ENCODE assay signal across 10 cellular contexts in genomic region chr13:46010148-46010547, GRCh38. TPM values are rescaled to one million over a fixed set of nuclear protein-coding genes. Genes with fewer than 3 reads are reported as not detected.
DNase-seq lines count a peak whose midpoint lies in the region; ATAC-seq, FAIRE-seq and TF ChIP-seq lines count a peak whose summit lies in the region.
"Had no signal": no experiment of that assay in that cellular context is flagged by ENCODE, and none has a peak within 500 bp of the region (broad histone marks: within the 10 kb centered on the region; RNA-seq: fewer than 3 reads in every experiment).

No MANE protein-coding gene starts in this region.

- H4K20me1 ChIP-seq in KMS-11 (ENCODE audit: insufficient read depth), result no peaks in the 10 kb centered on the region

- H3K27ac Mint-ChIP-seq in activated naive CD4-positive, alpha-beta T cell treated with anti-CD3 and anti-CD28 coated beads, Interleukin-2, amount 50 U/mL, for 72 hours, result no peak overlapping the region

- no peak overlapping the region for H4K8ac ChIP-seq in mesenchymal stem cell (ENCODE audit: low read length)

- no peaks in the 10 kb centered on the region for H3K4me1 ChIP-seq in KMS-11 (ENCODE audit: low read depth, poor library complexity, severe bottlenecking)
- no peaks in the 10 kb centered on the region for H3K4me1 ChIP-seq in mesenchymal stem cell (ENCODE audit: control insufficient read depth, insufficient read depth, low read depth, low read length)
- H3K4me1 ChIP-seq in small intestine (ENCODE audit: control insufficient read depth in 2 of 2, insufficient read depth in 1 of 2, low read depth in 1 of 2, low read length in 1 of 2), result no peaks in the 10 kb centered on the region

- H2BK120ac ChIP-seq in mesenchymal stem cell (ENCODE audit: low read depth, low read length), result no peak overlapping the region

- no peak overlapping the region for H3K4me3 ChIP-seq in KMS-11 (IDR thresholded peaks at IDR 0.05; ENCODE audit: insufficient read depth, low read depth, low read length)
- no peak overlapping the region for H3K4me3 ChIP-seq in brain microvascular endothelial cell (ENCODE audit: low read depth, low read length)
- H3K4me3 ChIP-seq in mesenchymal stem cell (ENCODE audit: insufficient read depth in 1 of 2, low read depth in 1 of 2, low read length in 2 of 2), result no peak overlapping the region
- H3K4me3 ChIP-seq in small intestine (ENCODE audit: low read depth in 1 of 2, low read length in 2 of 2), result no peak overlapping the region

- H3K27me3 ChIP-seq in KMS-11 (ENCODE audit: insufficient read depth, low read depth) (no peaks in the 10 kb centered on the region), brain microvascular endothelial cell (replicated peaks) (no peaks in the 10 kb centered on the region), mesenchymal stem cell (ENCODE audit: control insufficient read depth in 1 of 2, insufficient read depth in 1 of 2, low read length in 2 of 2) (no peaks in the 10 kb centered on the region), small intestine (ENCODE audit: control insufficient read depth in 2 of 2, insufficient read depth in 2 of 2, low read length in 2 of 2) (no peaks in the 10 kb centered on the region)

- no peaks in the 10 kb centered on the region for H3K79me2 ChIP-seq in KMS-11 (ENCODE audit: insufficient read depth, low read depth)

- no peak for ATAC-seq in activated naive CD4-positive, alpha-beta T cell treated with anti-CD3 and anti-CD28 coated beads, Interleukin-2, amount 50 U/mL, for 72 hours

- no peak overlapping the region for H2AK5ac ChIP-seq in mesenchymal stem cell (ENCODE audit: low read length, severe bottlenecking)

- no peak overlapping the region for H3K9ac ChIP-seq in KMS-11
- H3K9ac ChIP-seq in mesenchymal stem cell (ENCODE audit: low read length), result no peak overlapping the region

- H3K9me3 ChIP-seq in mesenchymal stem cell (ENCODE audit: control insufficient read depth, low read length) (no peaks in the 10 kb centered on the region), small intestine (ENCODE audit: control insufficient read depth, low read depth) (no peaks in the 10 kb centered on the region)

- H3K14ac ChIP-seq in mesenchymal stem cell (ENCODE audit: low read length in 2 of 2), result no peak overlapping the region

- H4K91ac ChIP-seq in mesenchymal stem cell (ENCODE audit: low read length), result no peak overlapping the region

- H3K9me3 Mint-ChIP-seq in activated naive CD4-positive, alpha-beta T cell treated with anti-CD3 and anti-CD28 coated beads, Interleukin-2, amount 50 U/mL, for 72 hours, result no peaks in the 10 kb centered on the region

- no peak overlapping the region for H3K4ac ChIP-seq in mesenchymal stem cell (ENCODE audit: low read depth in 1 of 2, low read length in 2 of 2)

- no peak overlapping the region for H3K23ac ChIP-seq in mesenchymal stem cell (ENCODE audit: low read length in 2 of 2)

- H2BK12ac ChIP-seq in mesenchymal stem cell (ENCODE audit: low read length in 2 of 2), result no peak overlapping the region

- H3K36me3 ChIP-seq in KMS-11 (ENCODE audit: insufficient read depth) (no peaks in the 10 kb centered on the region), brain microvascular endothelial cell (replicated peaks) (peaks cover 3% of the 10 kb centered on the region), mesenchymal stem cell (ENCODE audit: control insufficient read depth in 1 of 2, insufficient read depth in 2 of 2, low read depth in 1 of 2, low read length in 2 of 2) (peaks cover 12 to 60% of the 10 kb centered on the region in 2 experiments), small intestine (ENCODE audit: control insufficient read depth in 2 of 2, insufficient read depth in 2 of 2, low read length in 2 of 2) (peaks cover 4 to 5% of the 10 kb centered on the region in 2 donors)

- H2BK15ac ChIP-seq in mesenchymal stem cell (ENCODE audit: low read depth, poor library complexity, severe bottlenecking), result no peak overlapping the region

- H3K4me2 ChIP-seq in KMS-11, result no peak overlapping the region
- no peak overlapping the region for H3K4me2 ChIP-seq in mesenchymal stem cell (ENCODE audit: low read length, poor library complexity, severe bottlenecking)

- FAIRE-seq in small intestine (lab: Jason Lieb, UNC), result no peak

- no peak overlapping the region for H3K27ac ChIP-seq in C4-2B
- no peak overlapping the region for H3K27ac ChIP-seq in KMS-11
- no peak overlapping the region for H3K27ac ChIP-seq in brain microvascular endothelial cell
- no peak overlapping the region for H3K27ac ChIP-seq in mesenchymal stem cell (ENCODE audit: low read length, poor library complexity, severe bottlenecking)
- no peak overlapping the region for H3K27ac ChIP-seq in small intestine (ENCODE audit: low read depth in 1 of 2, low read length in 1 of 2)

- DNase-seq in brain microvascular endothelial cell (no peak), mesenchymal stem cell (peak; percentile 13), HuH-7 (ENCODE audit: low spot score) (no peak), small intestine (no peak)
- DNase-seq in activated CD8-positive, alpha-beta memory T cell treated with anti-CD3 and anti-CD28 coated beads, Interleukin-2, amount 50 U/mL, for 4 hours, result no peak
- no peak for DNase-seq in activated naive CD4-positive, alpha-beta T cell treated with anti-CD3 and anti-CD28 coated beads, Interleukin-2, amount 50 U/mL, for 72 hours (ENCODE audit: low spot score in 2 of 2)
- DNase-seq: activated CD4-positive, alpha-beta T cell treated with anti-CD3 and anti-CD28 coated beads for 48 hours; NCI-H526 treated with DMSO at 0.1 percent for 48 hours had no signal

- H2AFZ ChIP-seq in KMS-11 (ENCODE audit: low read depth) (no peak overlapping the region), mesenchymal stem cell (ENCODE audit: low read depth, low read length) (no peak overlapping the region)

- TF ChIP-seq CTCF in C4-2B (conservative IDR thresholded peaks at IDR 0.05) (peak; percentile 40), KMS-11 (conservative IDR thresholded peaks at IDR 0.05; ENCODE audit: low read depth, low read length) (peak; percentile 36; the same call in 1 of the 2 replicates), brain microvascular endothelial cell (IDR thresholded peaks at IDR 0.05; ENCODE audit: low read depth, low read length, missing control alignments) (peak; percentile 51)

- in situ Hi-C loops in brain microvascular endothelial cell (cut with HindIII; ENCODE audit: low pct_ligation_motif_present, low sequenced_read_pairs), result no loop called here

- no peak overlapping the region for H3K18ac ChIP-seq in mesenchymal stem cell (ENCODE audit: low read depth in 1 of 2, low read length in 2 of 2)

- 91% methylated on average over 6 of the region's 6 CpGs for WGBS in mesenchymal stem cell
- 89 to 97% (median 96%) methylated on average over 6 of the region's 6 CpGs for WGBS in small intestine, 3 donors

- H2BK5ac ChIP-seq in mesenchymal stem cell (ENCODE audit: low read depth, low read length, poor library complexity, severe bottlenecking), result no peak overlapping the region

- H3K36me3 Mint-ChIP-seq in activated naive CD4-positive, alpha-beta T cell treated with anti-CD3 and anti-CD28 coated beads, Interleukin-2, amount 50 U/mL, for 72 hours, result peaks cover 0 to 7% of the 10 kb centered on the region in 2 donors

- H3K79me1 ChIP-seq in mesenchymal stem cell (replicated peaks; ENCODE audit: low read length, poor library complexity, severe bottlenecking), result peaks cover 9% of the 10 kb centered on the region

RNA-seq across cellular contexts. Expression of gene ZC3H13, which starts 42.4 kb away (rescaled TPM):
- polyA plus RNA-seq in mesenchymal stem cell (2013, experiment 1 of 2), result 37.8 TPM
- 34.4 TPM for polyA plus RNA-seq in mesenchymal stem cell (2013, experiment 2 of 2)
- 10 to 100 TPM; 36.9 to 47.9 TPM for total RNA-seq in activated naive CD4-positive, alpha-beta T cell treated with anti-CD3 and anti-CD28 coated beads, Interleukin-2, amount 50 U/mL, for 72 hours
- 10 to 100 TPM in 2 of 3 donors, 1 to 10 TPM in 1; 9.2 to 11.4 (median 10.2) TPM for polyA plus RNA-seq in small intestine
